Comparison of ENCODE assay signal across 6 cellular contexts in the genomic region with DNA sequence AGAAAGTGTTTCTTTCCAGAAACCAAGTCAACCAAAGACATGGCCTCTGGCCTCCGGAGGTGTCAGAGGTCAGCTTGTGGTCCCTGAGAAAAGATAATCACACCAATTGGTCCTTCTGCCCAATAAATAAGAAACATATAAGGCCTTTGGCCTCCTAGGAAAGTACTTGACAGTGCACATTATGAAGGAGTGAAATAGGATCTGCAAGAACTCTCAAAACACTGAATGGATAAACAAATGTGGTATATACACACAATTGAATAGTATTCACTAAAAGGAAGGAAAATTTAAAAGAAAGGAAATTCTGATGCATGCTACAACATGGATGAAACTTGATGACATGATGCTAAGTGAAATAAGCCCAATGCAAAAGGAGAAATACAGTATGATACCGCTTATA.
"Had no signal": no experiment of that assay in that cellular context is flagged by ENCODE, and none has a peak within 500 bp of the region (broad histone marks: within the 10 kb centered on the region; RNA-seq: fewer than 3 reads in every experiment).

No MANE protein-coding gene starts in this region.

- H3K27ac Mint-ChIP-seq: GM23338, H9 had no signal

- DNase-seq: H9, HCEC 1CT, KG1 had no signal

- H3K4me3 Mint-ChIP-seq: GM23338, H9 had no signal

- H3K4me1 Mint-ChIP-seq: GM23338, H9 had no signal

- ATAC-seq: GM23338, HepG2, K562 had no signal
